ENCODE assay signal across 7 cellular contexts in the genomic region with DNA sequence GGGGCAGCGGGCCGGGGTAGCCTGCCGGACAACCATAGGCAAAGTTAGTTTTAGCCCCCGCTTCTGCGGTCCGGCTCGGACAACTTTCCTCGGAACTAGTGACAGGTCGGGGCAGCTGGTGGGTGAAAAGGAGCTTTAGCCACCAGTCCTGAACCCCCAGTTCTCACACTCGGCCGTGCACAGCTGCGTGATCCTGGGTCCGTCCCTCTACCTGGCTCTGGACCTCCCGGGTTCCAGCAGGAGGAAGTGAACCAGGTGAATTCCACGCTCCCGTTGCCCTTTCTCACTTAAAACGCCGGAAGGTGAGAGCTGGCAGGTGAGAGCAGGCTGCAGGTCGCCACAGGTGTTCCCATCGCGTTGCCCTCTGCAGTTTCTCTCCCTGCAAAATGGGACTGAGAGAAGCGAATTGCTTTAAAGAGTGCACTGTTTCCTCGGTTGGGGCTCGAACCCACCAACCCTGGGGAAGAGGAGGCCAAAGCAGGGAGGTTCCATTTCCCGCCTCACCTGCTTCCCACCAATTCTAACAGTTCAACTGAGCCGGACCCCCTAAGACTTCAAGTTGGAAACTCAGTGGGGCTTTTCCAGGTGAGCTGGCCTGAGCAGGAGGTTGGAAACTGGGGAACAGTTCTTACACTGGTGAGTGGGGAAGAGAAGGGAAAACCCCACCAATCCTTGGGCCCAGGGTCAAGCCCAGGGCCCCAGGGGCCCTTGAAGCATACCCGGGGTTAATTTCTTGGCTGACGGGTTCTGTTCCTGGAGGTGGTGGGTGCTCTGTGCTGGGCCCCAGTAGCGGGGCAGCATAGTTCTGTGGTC. TPM values are rescaled to one million over a fixed set of nuclear protein-coding genes. Genes with fewer than 3 reads are reported as not detected.
A peak's percentile ranks its signal among the peaks of the same experiment; 100 is the strongest.
DNase-seq lines count a peak whose midpoint lies in the region; ATAC-seq, FAIRE-seq and TF ChIP-seq lines count a peak whose summit lies in the region.

No MANE protein-coding gene starts in this region.

- H3K36me3 ChIP-seq in OCI-LY7 (ENCODE audit: insufficient read depth, low read length) (no peaks in the 10 kb centered on the region), esophagus squamous epithelium (peaks cover 0 to 15% (median 0%) of the 10 kb centered on the region in 3 donors), gastrocnemius medialis (no peaks in the 10 kb centered on the region)

- no peaks in the 10 kb centered on the region for H3K27me3 ChIP-seq in esophagus squamous epithelium
- H3K27me3 ChIP-seq in gastrocnemius medialis = no peaks in the 10 kb centered on the region

- 4 to 9% methylated on average over 15 of the region's 29 CpGs for WGBS in esophagus squamous epithelium, 2 donors

- TF ChIP-seq CTCF in OCI-LY7 (conservative IDR thresholded peaks at IDR 0.05; ENCODE audit: low read length) = no peak
- TF ChIP-seq CTCF in esophagus squamous epithelium (IDR thresholded peaks at IDR 0.05) = no peak
- TF ChIP-seq CTCF in gastrocnemius medialis (IDR thresholded peaks at IDR 0.05 in 4 of 5, conservative IDR thresholded peaks at IDR 0.05 in 1 of 5) = no peak

- H3K4me2 ChIP-seq in OCI-LY7 (ENCODE audit: low read length) = peak overlapping the region; percentile 94

- ATAC-seq in gastrocnemius medialis (no peak), HG02759 (IDR thresholded peaks at IDR 0.05; ENCODE audit: unreplicated experiment) (no peak)

- peak; percentile 48 for FAIRE-seq in GM18507 (lab: Jason Lieb, UNC)

- H3K4me3 ChIP-seq in OCI-LY7 (ENCODE audit: low read depth, low read length, poor library complexity, severe bottlenecking) (peak overlapping the region; percentile 70), esophagus squamous epithelium (peak overlapping the region; percentile 57 to 84 (median 68)), gastrocnemius medialis (peak overlapping the region; percentile 54 to 74 (median 59))

- TF ChIP-seq POLR2A in esophagus squamous epithelium (IDR thresholded peaks at IDR 0.05) (no peak), gastrocnemius medialis (IDR thresholded peaks at IDR 0.05) (peak in 1 of 2 donors; percentile 47)

- no peaks in the 10 kb centered on the region for H3K9me2 ChIP-seq in OCI-LY7 (ENCODE audit: insufficient read depth, low read length)

- H3K79me2 ChIP-seq in OCI-LY7 (ENCODE audit: insufficient read depth, low read depth, low read length) = no peaks in the 10 kb centered on the region

- POLR2A ChIA-PET in OCI-LY7 (lab: Charles Lee) = interaction anchor here (0.6 to 1.3 kb wide), 7 partner anchors 8 to 476 kb away, joined by 3 to 18 read pairs (median 4); no protein-coding TSS in a partner anchor

- in situ Hi-C loops in gastrocnemius medialis (cut with MboI; ENCODE audit: low sequenced_read_pairs in 4 of 4) = no loop called here

- CTCF ChIA-PET in OCI-LY7 (lab: Charles Lee; ENCODE audit: unreplicated experiment) = interaction anchor here (0.6 to 1.4 kb wide), 4 partner anchors 14 to 353 kb away, joined by 3 to 5 read pairs (median 4); no protein-coding TSS in a partner anchor

- H4K20me1 ChIP-seq in OCI-LY7 (ENCODE audit: insufficient read depth, low read length) = no peaks in the 10 kb centered on the region

- BruUV-seq in OCI-LY7 (replicated peaks; lab: Mats Ljungman, UMichigan) = no TSS peak

- DNase-seq in GM18507 (ENCODE audit: extremely low spot score, insufficient read length, low read depth) (no peak), OCI-LY7 (ENCODE audit: low spot score) (peak; percentile 11), esophagus squamous epithelium (lab: John Stamatoyannopoulos, UW) (no peak), gastrocnemius medialis (no peak), pons (ENCODE audit: low spot score) (no peak), A172 (ENCODE audit: low spot score) (no peak)

- intact Hi-C loops in OCI-LY7 (cut with micrococcal nuclease; ENCODE audit: unreplicated experiment) = loop anchor here (10.0 kb wide), 1 partner anchor 519 kb away; no protein-coding TSS in a partner anchor
- intact Hi-C loops in esophagus squamous epithelium (cut with DNase I) = no loop called here
- intact Hi-C loops in gastrocnemius medialis (cut with DNase I; ENCODE audit: low total_unique reads) = loop anchor here (1.0 kb wide), 1 partner anchor 27 kb away; no protein-coding TSS in a partner anchor

- H3K27ac ChIP-seq in OCI-LY7 (ENCODE audit: low read depth, low read length, poor library complexity, severe bottlenecking) = no peak overlapping the region
- H3K27ac ChIP-seq in esophagus squamous epithelium = peak overlapping the region; percentile 94 to 98 (median 96)
- H3K27ac ChIP-seq in gastrocnemius medialis = peak overlapping the region; percentile 70 to 85 (median 80)

- H3K4me1 ChIP-seq in OCI-LY7 (ENCODE audit: insufficient read depth, low read length, poor library complexity, severe bottlenecking) (peaks cover 34% of the 10 kb centered on the region), esophagus squamous epithelium (peaks cover 52 to 95% (median 83%) of the 10 kb centered on the region in 3 donors), gastrocnemius medialis (peaks cover 24 to 29% of the 10 kb centered on the region in 2 donors)

- H3K9me3 ChIP-seq in OCI-LY7 (ENCODE audit: low read length) (no peaks in the 10 kb centered on the region), esophagus squamous epithelium (no peaks in the 10 kb centered on the region), gastrocnemius medialis (no peaks in the 10 kb centered on the region)

- peak overlapping the region; percentile 84; the same call in 1 of the 2 replicates for H2AFZ ChIP-seq in OCI-LY7 (ENCODE audit: low read length)

RNA-seq across cellular contexts. Expression of a gene that starts 0.5 kb away (rescaled TPM):
- 1.2 and 1.8 TPM in 2 replicates for total RNA-seq in OCI-LY7 (2014; rRNA removed; shearing (Covaris generic))
- total RNA-seq in OCI-LY7 (2022) (3.4 and 6.4 TPM in 2 replicates), esophagus squamous epithelium (100 to 1,000 TPM in 3 of 4 donors, 10 to 100 TPM in 1; 70.9 to 137 (median 108) TPM), gastrocnemius medialis (10 to 100 TPM in 3 of 4 donors, 1 to 10 TPM in 1; 4.5 to 17.5 (median 13.5) TPM)
- 26.8 and 40.3 TPM in 2 replicates for total RNA-seq in A172 (2014; rRNA removed; shearing (Covaris generic))
